Comparison of ENCODE assay signal across 26 cellular contexts in genomic region chr7:18488047-18488446, GRCh38.
"Had no signal": no experiment of that assay in that cellular context is flagged by ENCODE, and none has a peak within 500 bp of the region (broad histone marks: within the 10 kb centered on the region; RNA-seq: fewer than 3 reads in every experiment).

No MANE protein-coding gene starts in this region.

- H3K4me3 ChIP-seq: dorsolateral prefrontal cortex, esophagus muscularis mucosa, gastroesophageal sphincter, heart left ventricle, hepatocyte, lower lobe of right lung, right lobe of liver, smooth muscle cell, stomach, thyroid gland, vagina had no signal

- H3K9me3 ChIP-seq: esophagus muscularis mucosa, gastroesophageal sphincter, heart left ventricle, lower lobe of right lung, right lobe of liver, stomach, thyroid gland, vagina had no signal

- FAIRE-seq: colon had no signal

- H3K27me3 ChIP-seq: dorsolateral prefrontal cortex, esophagus muscularis mucosa, foreskin keratinocyte, gastroesophageal sphincter, heart left ventricle, hepatocyte, right lobe of liver, stomach, thyroid gland, vagina had no signal

- H3K79me2 ChIP-seq: hepatocyte, parathyroid adenoma had no signal

- H3K4me1 ChIP-seq: foreskin keratinocyte, lower lobe of right lung, parathyroid adenoma, right lobe of liver, stomach, thyroid gland, vagina had no signal

- H3K4me2 ChIP-seq: hepatocyte, smooth muscle cell had no signal

- DNase-seq: dorsolateral prefrontal cortex; effector CD4-positive, alpha-beta T cell; endodermal cell; foreskin keratinocyte; heart left ventricle; kidney glomerular epithelial cell; left ventricle myocardium superior; lower lobe of right lung; natural killer cell; occipital lobe; right lobe of liver; stimulated activated CD4-positive, alpha-beta T cell treated with anti-CD3 and anti-CD28 coated beads, Interleukin-12 subunit alpha, Interleukin-12 subunit beta, amount 100 ng/mL, for 4 hours; stimulated activated CD4-positive, alpha-beta T cell treated with anti-CD3 and anti-CD28 coated beads, Interleukin-1b, Interleukin-23, amount 100 ng/mL, for 48 hours; stimulated activated CD4-positive, alpha-beta T cell treated with anti-CD3 and anti-CD28 coated beads, Interleukin-4, amount 100 ng/mL, for 1 hour; stimulated activated CD8-positive, alpha-beta memory T cell treated with anti-CD3 and anti-CD28 coated beads, Interleukin-4, amount 100 ng/mL, for 48 hours; stimulated activated naive CD4-positive, alpha-beta T cell treated with Interleukin-2 at 50 U/mL for 16 hours; stomach; thyroid gland; trophoblast cell had no signal

- H3K27ac ChIP-seq: dorsolateral prefrontal cortex, esophagus muscularis mucosa, foreskin keratinocyte, gastroesophageal sphincter, heart left ventricle, hepatocyte, lower lobe of right lung, parathyroid adenoma, right lobe of liver, stomach, thyroid gland, vagina had no signal

- ATAC-seq: foreskin keratinocyte, gastroesophageal sphincter, heart left ventricle, left ventricle myocardium superior, lower lobe of right lung, natural killer cell, right lobe of liver had no signal

- H3K36me3 ChIP-seq: esophagus muscularis mucosa, gastroesophageal sphincter, heart left ventricle, lower lobe of right lung, right lobe of liver, stomach, thyroid gland, vagina had no signal

- H2AFZ ChIP-seq: hepatocyte, parathyroid adenoma had no signal

- H3K9ac ChIP-seq: parathyroid adenoma had no signal
